In genomic region chr6:235763-236360, GRCh38 we compare ENCODE assay signal across 1 cellular context.
TF ChIP-seq lines count a peak whose summit lies in the region.

No MANE protein-coding gene starts in this region.

TF ChIP-seq in GM12878, 131 proteins besides CTCF, POLR2A, EP300 and RAD21 (continued from another document and continues in another):
- TF ChIP-seq MAX (IDR thresholded peaks at IDR 0.05; ENCODE audit: low read depth, low read length) (no peak), RAD51 (IDR thresholded peaks at IDR 0.05) (peak; percentile 60; the same call in 1 of the 2 replicates), POLR2AphosphoS2 (IDR thresholded peaks at IDR 0.05; ENCODE audit: low read depth, low read length) (no peak), ZZZ3 (IDR thresholded peaks at IDR 0.05; ENCODE audit: control insufficient read depth, insufficient read length, low read depth) (no peak), USF1 (IDR thresholded peaks at IDR 0.05; ENCODE audit: borderline replicate concordance, extremely low read length, insufficient read depth, low read depth, low read length) (no peak), CEBPB (IDR thresholded peaks at IDR 0.05; ENCODE audit: borderline replicate concordance in 1 of 2, low read depth in 2 of 2, low read length in 2 of 2) (no peak), HSF1 (IDR thresholded peaks at IDR 0.05; ENCODE audit: low read depth, low read length) (no peak), TCF7 (IDR thresholded peaks at IDR 0.05; ENCODE audit: borderline replicate concordance) (peak; percentile 60; the same call in 1 of the 2 replicates), RBBP5 (conservative IDR thresholded peaks at IDR 0.05) (no peak), IRF4 (IDR thresholded peaks at IDR 0.05; ENCODE audit: low read depth, low read length) (peak; percentile 81), SIX5 (IDR thresholded peaks at IDR 0.05; ENCODE audit: low read depth, low read length, severe bottlenecking) (no peak), DPF2 (IDR thresholded peaks at IDR 0.05) (peak; percentile 60; the same call in 1 of the 2 replicates), TBL1XR1 (IDR thresholded peaks at IDR 0.05; ENCODE audit: low read depth, low read length) (peak; percentile 82; the same call in 1 of the 2 replicates), MLLT1 (IDR thresholded peaks at IDR 0.05) (peak; percentile 94), TCF3 (IDR thresholded peaks at IDR 0.05; ENCODE audit: borderline replicate concordance, insufficient read depth, low read depth, low read length) (no peak), ZNF274 (IDR thresholded peaks at IDR 0.05; ENCODE audit: insufficient read depth, insufficient read length) (no peak), KAT2A (conservative IDR thresholded peaks at IDR 0.05; ENCODE audit: control insufficient read depth, low read depth, low read length) (no peak), SREBF2 (IDR thresholded peaks at IDR 0.05; ENCODE audit: low read length) (no peak), BCL11A (IDR thresholded peaks at IDR 0.05; ENCODE audit: low read depth, low read length) (peak; percentile 31; the same call in 1 of the 2 replicates), ZBED1 (IDR thresholded peaks at IDR 0.05; ENCODE audit: borderline replicate concordance) (peak; percentile 67; the same call in 1 of the 2 replicates), JUND (IDR thresholded peaks at IDR 0.05; ENCODE audit: low read depth, low read length) (no peak), IKZF2 (IDR thresholded peaks at IDR 0.05) (peak; percentile 99 to 100), TARDBP (IDR thresholded peaks at IDR 0.05; ENCODE audit: borderline replicate concordance) (no peak), HCFC1 (IDR thresholded peaks at IDR 0.05; ENCODE audit: low read length) (peak; percentile 31; the same call in 1 of the 2 replicates), IRF3 (IDR thresholded peaks at IDR 0.05) (no peak), PAX5 (IDR thresholded peaks at IDR 0.05; ENCODE audit: borderline replicate concordance, low read depth, low read length) (0 out of 2 replicates have a peak, but pooled peaks have one; percentile 42), PML (IDR thresholded peaks at IDR 0.05; ENCODE audit: low read length) (no peak), NRF1 (conservative IDR thresholded peaks at IDR 0.05; ENCODE audit: low read depth, low read length) (no peak), CREM (IDR thresholded peaks at IDR 0.05; ENCODE audit: low read depth) (peak; percentile 53; the same call in 1 of the 2 replicates), POLR2AphosphoS5 (IDR thresholded peaks at IDR 0.05; ENCODE audit: low read length) (no peak), RFX5 (IDR thresholded peaks at IDR 0.05; ENCODE audit: low read depth, low read length) (no peak), BCLAF1 (IDR thresholded peaks at IDR 0.05) (no peak), ASH2L (IDR thresholded peaks at IDR 0.05; ENCODE audit: borderline replicate concordance, low read depth) (0 out of 2 replicates have a peak, but pooled peaks have one; percentile 20), ATF7 (IDR thresholded peaks at IDR 0.05; ENCODE audit: low read depth) (peak; percentile 89), CBFB (IDR thresholded peaks at IDR 0.05; ENCODE audit: low read depth) (0 out of 2 replicates have a peak, but pooled peaks have one; percentile 7), ATF2 (IDR thresholded peaks at IDR 0.05; ENCODE audit: low read length) (no peak), BHLHE40 (IDR thresholded peaks at IDR 0.05; ENCODE audit: borderline replicate concordance in 1 of 2, low read depth in 2 of 2, low read length in 1 of 2) (peak; percentile 39 to 47; a peak in 3 of 4 replicates), CBX5 (IDR thresholded peaks at IDR 0.05; ENCODE audit: low read depth) (no peak), NBN (IDR thresholded peaks at IDR 0.05) (peak; percentile 99), KLF5 (IDR thresholded peaks at IDR 0.05; ENCODE audit: partially characterized antibody) (no peak), MYB (IDR thresholded peaks at IDR 0.05; ENCODE audit: borderline replicate concordance, low read depth, low read length) (no peak), HDAC2 (IDR thresholded peaks at IDR 0.05) (no peak), SP1 (IDR thresholded peaks at IDR 0.05; ENCODE audit: low read depth, low read length) (peak; percentile 21), SMAD5 (IDR thresholded peaks at IDR 0.05; ENCODE audit: low read depth) (no peak), ZNF592 (IDR thresholded peaks at IDR 0.05) (peak; percentile 6; the same call in 1 of the 2 replicates), BACH1 (IDR thresholded peaks at IDR 0.05; ENCODE audit: borderline replicate concordance) (no peak), HDAC6 (IDR thresholded peaks at IDR 0.05; ENCODE audit: unreplicated experiment) (no peak), SIN3A (IDR thresholded peaks at IDR 0.05; ENCODE audit: low read depth, low read length) (no peak), MYC (IDR thresholded peaks at IDR 0.05; ENCODE audit: insufficient read depth, insufficient read length, insufficient replicate concordance, low read length, severe bottlenecking) (no peak), STAT3 (IDR thresholded peaks at IDR 0.05; ENCODE audit: low read depth, low read length) (peak; percentile 42; the same call in 1 of the 2 replicates), NFXL1 (IDR thresholded peaks at IDR 0.05; ENCODE audit: borderline replicate concordance) (no peak), LARP7 (IDR thresholded peaks at IDR 0.05) (no peak), MTA2 (IDR thresholded peaks at IDR 0.05; ENCODE audit: low read depth) (peak; percentile 86), RB1 (IDR thresholded peaks at IDR 0.05; ENCODE audit: borderline replicate concordance) (no peak), FOS (IDR thresholded peaks at IDR 0.05; ENCODE audit: borderline replicate concordance, extremely low read depth, insufficient read length) (no peak), ZNF207 (IDR thresholded peaks at IDR 0.05; ENCODE audit: borderline replicate concordance) (no peak), USF2 (IDR thresholded peaks at IDR 0.05; ENCODE audit: borderline replicate concordance, low read depth, low read length) (no peak), TAF1 (IDR thresholded peaks at IDR 0.05; ENCODE audit: borderline replicate concordance, low read depth, low read length) (peak; percentile 34; the same call in 1 of the 2 replicates), SRF (IDR thresholded peaks at IDR 0.05; ENCODE audit: low read depth in 2 of 2, low read length in 2 of 2) (no peak), YY1 (IDR thresholded peaks at IDR 0.05; ENCODE audit: low read depth, low read length) (no peak), IKZF1 (conservative IDR thresholded peaks at IDR 0.05) (peak; percentile 94)
